ENCODE assay signal across 1 cellular context in the genomic region with DNA sequence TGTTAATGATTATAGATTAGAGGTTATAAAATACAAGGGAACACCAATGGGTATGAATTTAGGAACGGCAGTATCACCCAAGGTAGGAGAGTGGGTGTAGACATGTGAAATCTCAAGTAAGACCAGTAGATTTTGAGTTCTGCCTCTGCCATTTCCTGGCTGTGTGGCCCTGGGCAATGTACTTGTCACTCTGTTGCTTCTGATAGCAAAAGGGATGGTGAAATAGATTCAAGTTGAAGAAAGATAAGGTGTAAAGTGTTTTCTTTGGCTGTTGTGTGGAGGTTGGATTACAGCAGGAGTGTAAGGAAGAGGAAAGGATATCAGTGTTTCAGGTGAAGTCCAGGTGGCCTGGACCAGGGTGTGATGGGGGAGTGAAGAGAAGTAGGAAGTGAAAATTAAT.
TF ChIP-seq lines count a peak whose summit lies in the region.

No MANE protein-coding gene starts in this region.

TF ChIP-seq in IMR-90, 13 proteins besides CTCF, POLR2A, EP300 and RAD21:
- TF ChIP-seq SMC3 (IDR thresholded peaks at IDR 0.05; ENCODE audit: low read depth, low read length) (no peak), MAFK (IDR thresholded peaks at IDR 0.05; ENCODE audit: low read depth, low read length) (no peak), MAZ (IDR thresholded peaks at IDR 0.05; ENCODE audit: borderline replicate concordance, low read depth, low read length) (no peak), MXI1 (IDR thresholded peaks at IDR 0.05; ENCODE audit: borderline replicate concordance, low read depth, low read length) (no peak), CEBPB (IDR thresholded peaks at IDR 0.05; ENCODE audit: low read depth, low read length) (no peak), CHD1 (IDR thresholded peaks at IDR 0.05; ENCODE audit: low read depth, low read length) (no peak), BHLHE40 (IDR thresholded peaks at IDR 0.05; ENCODE audit: low read depth, low read length) (no peak), RFX5 (IDR thresholded peaks at IDR 0.05; ENCODE audit: low read depth, low read length) (no peak), RCOR1 (IDR thresholded peaks at IDR 0.05; ENCODE audit: insufficient replicate concordance, low read length) (no peak)
- TF ChIP-seq, protein P1, sequence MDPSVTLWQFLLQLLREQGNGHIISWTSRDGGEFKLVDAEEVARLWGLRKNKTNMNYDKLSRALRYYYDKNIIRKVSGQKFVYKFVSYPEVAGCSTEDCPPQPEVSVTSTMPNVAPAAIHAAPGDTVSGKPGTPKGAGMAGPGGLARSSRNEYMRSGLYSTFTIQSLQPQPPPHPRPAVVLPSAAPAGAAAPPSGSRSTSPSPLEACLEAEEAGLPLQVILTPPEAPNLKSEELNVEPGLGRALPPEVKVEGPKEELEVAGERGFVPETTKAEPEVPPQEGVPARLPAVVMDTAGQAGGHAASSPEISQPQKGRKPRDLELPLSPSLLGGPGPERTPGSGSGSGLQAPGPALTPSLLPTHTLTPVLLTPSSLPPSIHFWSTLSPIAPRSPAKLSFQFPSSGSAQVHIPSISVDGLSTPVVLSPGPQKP (IDR thresholded peaks at IDR 0.05; ENCODE audit: borderline replicate concordance, low read depth, low read length) = no peak
- TF ChIP-seq, protein P2, sequence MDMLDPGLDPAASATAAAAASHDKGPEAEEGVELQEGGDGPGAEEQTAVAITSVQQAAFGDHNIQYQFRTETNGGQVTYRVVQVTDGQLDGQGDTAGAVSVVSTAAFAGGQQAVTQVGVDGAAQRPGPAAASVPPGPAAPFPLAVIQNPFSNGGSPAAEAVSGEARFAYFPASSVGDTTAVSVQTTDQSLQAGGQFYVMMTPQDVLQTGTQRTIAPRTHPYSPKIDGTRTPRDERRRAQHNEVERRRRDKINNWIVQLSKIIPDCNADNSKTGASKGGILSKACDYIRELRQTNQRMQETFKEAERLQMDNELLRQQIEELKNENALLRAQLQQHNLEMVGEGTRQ (IDR thresholded peaks at IDR 0.05; ENCODE audit: low read depth, low read length) = no peak
